1 cellular context compared by ENCODE assay signal in the genomic region with DNA sequence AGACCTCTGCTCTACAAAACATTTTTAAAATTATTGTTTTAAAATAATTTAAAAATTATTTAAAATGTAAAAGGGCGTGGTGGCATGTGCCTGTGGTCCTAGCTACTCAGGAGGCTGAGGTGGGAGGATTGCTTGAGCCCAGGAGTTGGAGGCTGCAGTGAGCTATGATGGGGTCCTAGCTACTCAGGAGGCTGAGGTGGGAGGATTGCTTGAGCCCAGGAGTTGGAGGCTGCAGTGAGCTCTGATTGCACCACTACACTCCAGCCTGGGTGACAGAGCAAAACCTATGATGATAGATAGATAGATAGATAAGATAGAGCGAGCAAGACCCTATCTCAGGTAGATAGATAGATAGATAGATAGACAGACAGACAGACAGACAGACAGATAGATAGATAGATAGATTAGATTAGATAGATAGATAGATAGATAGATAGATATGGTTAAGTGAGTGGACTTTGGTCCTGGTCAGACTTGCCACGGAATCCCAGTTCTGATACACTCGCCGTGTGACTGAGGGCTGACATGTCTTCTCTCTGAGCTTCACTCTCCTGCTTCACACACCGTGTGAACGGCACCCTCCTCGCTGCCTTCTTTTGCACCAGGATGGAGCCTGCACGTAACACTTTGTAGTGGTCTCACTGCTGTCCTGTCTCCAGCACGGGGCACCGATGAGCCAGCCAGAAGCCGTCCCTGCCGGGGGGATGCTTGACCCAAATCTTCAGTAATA.
A peak's percentile ranks its signal among the peaks of the same experiment; 100 is the strongest.
TF ChIP-seq lines count a peak whose summit lies in the region.

No MANE protein-coding gene starts in this region.

TF ChIP-seq in endothelial cell of umbilical vein, 7 proteins besides CTCF, POLR2A, EP300 and RAD21:
- TF ChIP-seq GATA2 (IDR thresholded peaks at IDR 0.05; ENCODE audit: insufficient read depth, insufficient read length, low read depth, low read length) = peak; percentile 41
